Comparison of ENCODE assay signal across 1 cellular context in the genomic region with DNA sequence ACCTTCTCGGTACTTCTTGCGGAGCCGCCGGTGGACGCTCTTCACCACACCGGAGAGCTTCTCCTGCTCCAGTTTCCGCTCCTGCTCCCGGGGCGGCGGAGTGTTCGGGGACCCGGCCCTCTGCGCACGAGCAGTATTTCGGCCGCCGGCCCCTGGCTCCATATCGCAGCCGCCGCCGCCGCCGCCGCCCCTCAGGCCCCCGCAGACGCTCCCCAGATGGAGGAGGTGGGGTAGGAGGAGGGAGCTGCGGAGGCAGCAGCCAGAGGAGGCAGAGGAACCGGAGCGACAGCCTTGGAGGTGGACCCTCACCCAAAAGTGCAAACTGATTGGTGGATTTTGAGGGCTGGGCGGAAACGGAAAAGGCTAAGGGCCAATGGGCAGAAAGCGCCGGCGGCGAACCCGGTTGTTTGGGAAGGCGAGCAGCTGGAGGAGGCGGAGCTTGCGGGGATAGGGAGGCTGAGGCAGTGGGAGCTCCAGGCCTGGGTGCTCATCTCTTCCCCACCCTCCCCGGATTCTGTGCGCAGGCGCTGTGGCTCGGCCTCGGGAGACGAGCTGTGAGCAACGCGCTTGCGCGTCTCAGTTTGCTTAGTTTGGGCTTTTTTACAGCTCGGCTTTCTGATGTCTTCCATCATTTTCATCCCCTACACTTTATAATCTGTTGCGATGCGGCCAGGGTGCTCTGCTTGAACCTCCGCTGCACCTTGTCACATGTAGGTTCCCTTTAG.
A peak's percentile ranks its signal among the peaks of the same experiment; 100 is the strongest.
TF ChIP-seq lines count a peak whose summit lies in the region.

No MANE protein-coding gene starts in this region.

TF ChIP-seq in HepG2, 621 proteins besides CTCF, POLR2A, EP300 and RAD21 (continued from another document and continues in another):
- TF ChIP-seq, protein P1, sequence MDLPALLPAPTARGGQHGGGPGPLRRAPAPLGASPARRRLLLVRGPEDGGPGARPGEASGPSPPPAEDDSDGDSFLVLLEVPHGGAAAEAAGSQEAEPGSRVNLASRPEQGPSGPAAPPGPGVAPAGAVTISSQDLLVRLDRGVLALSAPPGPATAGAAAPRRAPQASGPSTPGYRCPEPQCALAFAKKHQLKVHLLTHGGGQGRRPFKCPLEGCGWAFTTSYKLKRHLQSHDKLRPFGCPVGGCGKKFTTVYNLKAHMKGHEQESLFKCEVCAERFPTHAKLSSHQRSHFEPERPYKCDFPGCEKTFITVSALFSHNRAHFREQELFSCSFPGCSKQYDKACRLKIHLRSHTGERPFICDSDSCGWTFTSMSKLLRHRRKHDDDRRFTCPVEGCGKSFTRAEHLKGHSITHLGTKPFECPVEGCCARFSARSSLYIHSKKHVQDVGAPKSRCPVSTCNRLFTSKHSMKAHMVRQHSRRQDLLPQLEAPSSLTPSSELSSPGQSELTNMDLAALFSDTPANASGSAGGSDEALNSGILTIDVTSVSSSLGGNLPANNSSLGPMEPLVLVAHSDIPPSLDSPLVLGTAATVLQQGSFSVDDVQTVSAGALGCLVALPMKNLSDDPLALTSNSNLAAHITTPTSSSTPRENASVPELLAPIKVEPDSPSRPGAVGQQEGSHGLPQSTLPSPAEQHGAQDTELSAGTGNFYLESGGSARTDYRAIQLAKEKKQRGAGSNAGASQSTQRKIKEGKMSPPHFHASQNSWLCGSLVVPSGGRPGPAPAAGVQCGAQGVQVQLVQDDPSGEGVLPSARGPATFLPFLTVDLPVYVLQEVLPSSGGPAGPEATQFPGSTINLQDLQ (CRISPR knock-in tag; IDR thresholded peaks at IDR 0.05) = no peak
- peak; percentile 87 for TF ChIP-seq HNRNPLL (IDR thresholded peaks at IDR 0.05; ENCODE audit: low read depth, low read length, poor library complexity, severe bottlenecking)
- no peak for TF ChIP-seq SMARCE1 (IDR thresholded peaks at IDR 0.05; ENCODE audit: borderline replicate concordance)
- TF ChIP-seq SP4 (CRISPR knock-in tag; IDR thresholded peaks at IDR 0.05) = peak; percentile 91
- no peak for TF ChIP-seq ELF3 (CRISPR knock-in tag; IDR thresholded peaks at IDR 0.05)
- TF ChIP-seq ZFYVE20 (CRISPR knock-in tag; IDR thresholded peaks at IDR 0.05; ENCODE audit: borderline replicate concordance, low read depth) = no peak
- TF ChIP-seq ZSCAN30 (CRISPR knock-in tag; IDR thresholded peaks at IDR 0.05) = no peak
- TF ChIP-seq HOXA7 (CRISPR knock-in tag; IDR thresholded peaks at IDR 0.05) = no peak
- no peak for TF ChIP-seq TCF7L2 (IDR thresholded peaks at IDR 0.05; ENCODE audit: low read depth, low read length)
- no peak for TF ChIP-seq RBAK (CRISPR knock-in tag; IDR thresholded peaks at IDR 0.05)
- TF ChIP-seq ZNF678 (CRISPR knock-in tag; IDR thresholded peaks at IDR 0.05) = no peak
- no peak for TF ChIP-seq ZSCAN22 (CRISPR knock-in tag; IDR thresholded peaks at IDR 0.05)
- TF ChIP-seq ZNF547 (CRISPR knock-in tag; IDR thresholded peaks at IDR 0.05) = no peak; the same call in 1 of the 2 replicates
- TF ChIP-seq ZNF660 (CRISPR knock-in tag; IDR thresholded peaks at IDR 0.05; ENCODE audit: borderline replicate concordance, low read depth) = no peak
- no peak for TF ChIP-seq NR2F6 (IDR thresholded peaks at IDR 0.05)
- no peak for TF ChIP-seq NR2F6 (CRISPR knock-in tag; IDR thresholded peaks at IDR 0.05)
- no peak for TF ChIP-seq ZNF33B (CRISPR knock-in tag; IDR thresholded peaks at IDR 0.05)
- no peak; the same call in 1 of the 2 replicates for TF ChIP-seq ZNF335 (CRISPR knock-in tag; IDR thresholded peaks at IDR 0.05)
- no peak for TF ChIP-seq ZNF431 (CRISPR knock-in tag; IDR thresholded peaks at IDR 0.05; ENCODE audit: borderline replicate concordance, low read depth)
- 0 out of 2 replicates have a peak, but pooled peaks have one; percentile 41 for TF ChIP-seq SMAD3 (CRISPR knock-in tag; IDR thresholded peaks at IDR 0.05)
- TF ChIP-seq PLRG1 (conservative IDR thresholded peaks at IDR 0.05) = no peak
- TF ChIP-seq ZIK1 (CRISPR knock-in tag; IDR thresholded peaks at IDR 0.05; ENCODE audit: borderline replicate concordance, low read depth) = no peak
- TF ChIP-seq EEA1 (CRISPR knock-in tag; IDR thresholded peaks at IDR 0.05; ENCODE audit: borderline replicate concordance) = no peak
- TF ChIP-seq FOSL1 (CRISPR knock-in tag; IDR thresholded peaks at IDR 0.05; ENCODE audit: borderline replicate concordance) = no peak
- no peak for TF ChIP-seq SAFB2 (CRISPR knock-in tag; IDR thresholded peaks at IDR 0.05; ENCODE audit: borderline replicate concordance, low read depth)
- no peak for TF ChIP-seq NCOA5 (CRISPR knock-in tag; IDR thresholded peaks at IDR 0.05)
- TF ChIP-seq, protein P2, sequence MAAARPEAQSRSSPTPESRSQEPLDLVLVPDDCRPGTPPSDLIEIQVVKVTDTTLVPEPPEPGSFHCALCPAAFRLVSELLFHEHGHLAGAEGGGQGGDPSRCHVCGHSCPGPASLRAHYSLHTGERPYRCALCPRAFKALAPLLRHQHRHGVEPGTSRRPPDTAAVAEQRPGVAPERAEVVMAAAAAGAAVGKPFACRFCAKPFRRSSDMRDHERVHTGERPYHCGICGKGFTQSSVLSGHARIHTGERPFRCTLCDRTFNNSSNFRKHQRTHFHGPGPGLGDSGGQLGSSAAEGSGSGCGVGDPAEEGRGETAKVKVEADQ (CRISPR knock-in tag; IDR thresholded peaks at IDR 0.05; ENCODE audit: borderline replicate concordance) = 0 out of 2 replicates have a peak, but pooled peaks have one; percentile 35
- TF ChIP-seq, protein P3, sequence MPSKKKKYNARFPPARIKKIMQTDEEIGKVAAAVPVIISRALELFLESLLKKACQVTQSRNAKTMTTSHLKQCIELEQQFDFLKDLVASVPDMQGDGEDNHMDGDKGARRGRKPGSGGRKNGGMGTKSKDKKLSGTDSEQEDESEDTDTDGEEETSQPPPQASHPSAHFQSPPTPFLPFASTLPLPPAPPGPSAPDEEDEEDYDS (CRISPR knock-in tag; IDR thresholded peaks at IDR 0.05) = peak; percentile 38
- TF ChIP-seq KDM5B (CRISPR knock-in tag; IDR thresholded peaks at IDR 0.05; ENCODE audit: borderline replicate concordance) = peak; percentile 25; the same call in 1 of the 2 replicates
- TF ChIP-seq TOPORS (CRISPR knock-in tag; IDR thresholded peaks at IDR 0.05) = no peak
- TF ChIP-seq ZNF780A (CRISPR knock-in tag; IDR thresholded peaks at IDR 0.05) = no peak
- TF ChIP-seq, protein P4, sequence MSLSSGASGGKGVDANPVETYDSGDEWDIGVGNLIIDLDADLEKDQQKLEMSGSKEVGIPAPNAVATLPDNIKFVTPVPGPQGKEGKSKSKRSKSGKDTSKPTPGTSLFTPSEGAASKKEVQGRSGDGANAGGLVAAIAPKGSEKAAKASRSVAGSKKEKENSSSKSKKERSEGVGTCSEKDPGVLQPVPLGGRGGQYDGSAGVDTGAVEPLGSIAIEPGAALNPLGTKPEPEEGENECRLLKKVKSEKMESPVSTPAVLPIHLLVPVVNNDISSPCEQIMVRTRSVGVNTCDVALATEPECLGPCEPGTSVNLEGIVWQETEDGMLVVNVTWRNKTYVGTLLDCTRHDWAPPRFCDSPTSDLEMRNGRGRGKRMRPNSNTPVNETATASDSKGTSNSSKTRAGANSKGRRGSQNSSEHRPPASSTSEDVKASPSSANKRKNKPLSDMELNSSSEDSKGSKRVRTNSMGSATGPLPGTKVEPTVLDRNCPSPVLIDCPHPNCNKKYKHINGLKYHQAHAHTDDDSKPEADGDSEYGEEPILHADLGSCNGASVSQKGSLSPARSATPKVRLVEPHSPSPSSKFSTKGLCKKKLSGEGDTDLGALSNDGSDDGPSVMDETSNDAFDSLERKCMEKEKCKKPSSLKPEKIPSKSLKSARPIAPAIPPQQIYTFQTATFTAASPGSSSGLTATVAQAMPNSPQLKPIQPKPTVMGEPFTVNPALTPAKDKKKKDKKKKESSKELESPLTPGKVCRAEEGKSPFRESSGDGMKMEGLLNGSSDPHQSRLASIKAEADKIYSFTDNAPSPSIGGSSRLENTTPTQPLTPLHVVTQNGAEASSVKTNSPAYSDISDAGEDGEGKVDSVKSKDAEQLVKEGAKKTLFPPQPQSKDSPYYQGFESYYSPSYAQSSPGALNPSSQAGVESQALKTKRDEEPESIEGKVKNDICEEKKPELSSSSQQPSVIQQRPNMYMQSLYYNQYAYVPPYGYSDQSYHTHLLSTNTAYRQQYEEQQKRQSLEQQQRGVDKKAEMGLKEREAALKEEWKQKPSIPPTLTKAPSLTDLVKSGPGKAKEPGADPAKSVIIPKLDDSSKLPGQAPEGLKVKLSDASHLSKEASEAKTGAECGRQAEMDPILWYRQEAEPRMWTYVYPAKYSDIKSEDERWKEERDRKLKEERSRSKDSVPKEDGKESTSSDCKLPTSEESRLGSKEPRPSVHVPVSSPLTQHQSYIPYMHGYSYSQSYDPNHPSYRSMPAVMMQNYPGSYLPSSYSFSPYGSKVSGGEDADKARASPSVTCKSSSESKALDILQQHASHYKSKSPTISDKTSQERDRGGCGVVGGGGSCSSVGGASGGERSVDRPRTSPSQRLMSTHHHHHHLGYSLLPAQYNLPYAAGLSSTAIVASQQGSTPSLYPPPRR (CRISPR knock-in tag; IDR thresholded peaks at IDR 0.05; ENCODE audit: borderline replicate concordance) = no peak
- TF ChIP-seq, protein P5, sequence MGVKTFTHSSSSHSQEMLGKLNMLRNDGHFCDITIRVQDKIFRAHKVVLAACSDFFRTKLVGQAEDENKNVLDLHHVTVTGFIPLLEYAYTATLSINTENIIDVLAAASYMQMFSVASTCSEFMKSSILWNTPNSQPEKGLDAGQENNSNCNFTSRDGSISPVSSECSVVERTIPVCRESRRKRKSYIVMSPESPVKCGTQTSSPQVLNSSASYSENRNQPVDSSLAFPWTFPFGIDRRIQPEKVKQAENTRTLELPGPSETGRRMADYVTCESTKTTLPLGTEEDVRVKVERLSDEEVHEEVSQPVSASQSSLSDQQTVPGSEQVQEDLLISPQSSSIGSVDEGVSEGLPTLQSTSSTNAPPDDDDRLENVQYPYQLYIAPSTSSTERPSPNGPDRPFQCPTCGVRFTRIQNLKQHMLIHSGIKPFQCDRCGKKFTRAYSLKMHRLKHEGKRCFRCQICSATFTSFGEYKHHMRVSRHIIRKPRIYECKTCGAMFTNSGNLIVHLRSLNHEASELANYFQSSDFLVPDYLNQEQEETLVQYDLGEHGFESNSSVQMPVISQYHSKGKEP (CRISPR knock-in tag; IDR thresholded peaks at IDR 0.05) = no peak
- TF ChIP-seq RELA (CRISPR knock-in tag; IDR thresholded peaks at IDR 0.05) = no peak
- peak in 1 of 2 experiments; percentile 73; a peak in 2 of 4 replicates for TF ChIP-seq KLF16 (CRISPR knock-in tag; IDR thresholded peaks at IDR 0.05)
- 0 out of 2 replicates have a peak, but pooled peaks have one; percentile 8 for TF ChIP-seq FOXK2 (IDR thresholded peaks at IDR 0.05)
- TF ChIP-seq, protein P6, sequence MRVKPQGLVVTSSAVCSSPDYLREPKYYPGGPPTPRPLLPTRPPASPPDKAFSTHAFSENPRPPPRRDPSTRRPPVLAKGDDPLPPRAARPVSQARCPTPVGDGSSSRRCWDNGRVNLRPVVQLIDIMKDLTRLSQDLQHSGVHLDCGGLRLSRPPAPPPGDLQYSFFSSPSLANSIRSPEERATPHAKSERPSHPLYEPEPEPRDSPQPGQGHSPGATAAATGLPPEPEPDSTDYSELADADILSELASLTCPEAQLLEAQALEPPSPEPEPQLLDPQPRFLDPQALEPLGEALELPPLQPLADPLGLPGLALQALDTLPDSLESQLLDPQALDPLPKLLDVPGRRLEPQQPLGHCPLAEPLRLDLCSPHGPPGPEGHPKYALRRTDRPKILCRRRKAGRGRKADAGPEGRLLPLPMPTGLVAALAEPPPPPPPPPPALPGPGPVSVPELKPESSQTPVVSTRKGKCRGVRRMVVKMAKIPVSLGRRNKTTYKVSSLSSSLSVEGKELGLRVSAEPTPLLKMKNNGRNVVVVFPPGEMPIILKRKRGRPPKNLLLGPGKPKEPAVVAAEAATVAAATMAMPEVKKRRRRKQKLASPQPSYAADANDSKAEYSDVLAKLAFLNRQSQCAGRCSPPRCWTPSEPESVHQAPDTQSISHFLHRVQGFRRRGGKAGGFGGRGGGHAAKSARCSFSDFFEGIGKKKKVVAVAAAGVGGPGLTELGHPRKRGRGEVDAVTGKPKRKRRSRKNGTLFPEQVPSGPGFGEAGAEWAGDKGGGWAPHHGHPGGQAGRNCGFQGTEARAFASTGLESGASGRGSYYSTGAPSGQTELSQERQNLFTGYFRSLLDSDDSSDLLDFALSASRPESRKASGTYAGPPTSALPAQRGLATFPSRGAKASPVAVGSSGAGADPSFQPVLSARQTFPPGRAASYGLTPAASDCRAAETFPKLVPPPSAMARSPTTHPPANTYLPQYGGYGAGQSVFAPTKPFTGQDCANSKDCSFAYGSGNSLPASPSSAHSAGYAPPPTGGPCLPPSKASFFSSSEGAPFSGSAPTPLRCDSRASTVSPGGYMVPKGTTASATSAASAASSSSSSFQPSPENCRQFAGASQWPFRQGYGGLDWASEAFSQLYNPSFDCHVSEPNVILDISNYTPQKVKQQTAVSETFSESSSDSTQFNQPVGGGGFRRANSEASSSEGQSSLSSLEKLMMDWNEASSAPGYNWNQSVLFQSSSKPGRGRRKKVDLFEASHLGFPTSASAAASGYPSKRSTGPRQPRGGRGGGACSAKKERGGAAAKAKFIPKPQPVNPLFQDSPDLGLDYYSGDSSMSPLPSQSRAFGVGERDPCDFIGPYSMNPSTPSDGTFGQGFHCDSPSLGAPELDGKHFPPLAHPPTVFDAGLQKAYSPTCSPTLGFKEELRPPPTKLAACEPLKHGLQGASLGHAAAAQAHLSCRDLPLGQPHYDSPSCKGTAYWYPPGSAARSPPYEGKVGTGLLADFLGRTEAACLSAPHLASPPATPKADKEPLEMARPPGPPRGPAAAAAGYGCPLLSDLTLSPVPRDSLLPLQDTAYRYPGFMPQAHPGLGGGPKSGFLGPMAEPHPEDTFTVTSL (CRISPR knock-in tag; IDR thresholded peaks at IDR 0.05; ENCODE audit: borderline replicate concordance) = no peak
- TF ChIP-seq NFIB (CRISPR knock-in tag; IDR thresholded peaks at IDR 0.05; ENCODE audit: borderline replicate concordance) = no peak
- no peak for TF ChIP-seq RFX3 (CRISPR knock-in tag; IDR thresholded peaks at IDR 0.05)
- TF ChIP-seq DPF2 (CRISPR knock-in tag; IDR thresholded peaks at IDR 0.05; ENCODE audit: borderline replicate concordance, low read depth) = no peak
- peak; percentile 69; the same call in 1 of the 2 replicates for TF ChIP-seq ZNF670 (CRISPR knock-in tag; IDR thresholded peaks at IDR 0.05; ENCODE audit: borderline replicate concordance)
- no peak for TF ChIP-seq SNRNP70 (IDR thresholded peaks at IDR 0.05; ENCODE audit: low read depth, low read length)
- TF ChIP-seq ZFY (CRISPR knock-in tag; IDR thresholded peaks at IDR 0.05) = peak; percentile 66
